8 cellular contexts compared by ENCODE assay signal in the genomic region with DNA sequence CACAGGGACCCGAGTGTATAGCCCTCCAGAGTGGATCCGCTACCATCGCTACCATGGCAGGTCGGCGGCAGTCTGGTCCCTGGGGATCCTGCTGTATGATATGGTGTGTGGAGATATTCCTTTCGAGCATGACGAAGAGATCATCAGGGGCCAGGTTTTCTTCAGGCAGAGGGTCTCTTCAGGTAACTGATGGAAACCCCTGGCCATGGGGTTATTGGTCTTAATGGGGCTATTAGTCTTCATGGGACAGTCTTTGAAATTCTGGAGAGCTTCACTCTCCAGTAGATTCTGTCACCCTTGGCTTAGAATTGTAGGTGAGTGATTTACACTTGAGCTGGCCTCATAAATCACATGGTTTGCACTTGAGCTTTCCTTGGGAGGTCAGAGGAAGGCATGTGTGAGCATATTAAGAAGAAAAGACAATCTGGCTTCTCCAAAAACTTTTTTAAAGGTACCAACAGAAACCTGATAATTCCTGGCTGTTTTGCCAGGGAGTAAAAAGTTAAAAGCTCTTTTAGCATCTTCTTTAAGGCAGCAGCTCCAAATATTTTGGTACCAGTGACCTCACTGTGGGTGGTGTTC. TPM values are rescaled to one million over a fixed set of nuclear protein-coding genes. Genes with fewer than 3 reads are reported as not detected.
DNase-seq lines count a peak whose midpoint lies in the region; ATAC-seq, FAIRE-seq and TF ChIP-seq lines count a peak whose summit lies in the region.

No MANE protein-coding gene starts in this region.

- H3K36me3 Mint-ChIP-seq in activated T-cell treated with anti-CD3 and anti-CD28 coated beads, Interleukin-2, amount 50 U/mL, for 4 hours (ENCODE audit: insufficient read depth) = peaks cover 44% of the 10 kb centered on the region

- peaks cover 46% of the 10 kb centered on the region for H3K36me3 ChIP-seq in mesodermal cell (ENCODE audit: control insufficient read depth, insufficient read depth, low read length)
- H3K36me3 ChIP-seq in transverse colon = peaks cover 0 to 27% (median 15%) of the 10 kb centered on the region in 4 donors

- no peak for ATAC-seq in activated T-cell treated with anti-CD3 and anti-CD28 coated beads, Interleukin-2, amount 50 U/mL, for 4 hours
- no peak for ATAC-seq in omental fat pad (ENCODE audit: low FRiP score)
- no peak for ATAC-seq in GM19328 (IDR thresholded peaks at IDR 0.05; ENCODE audit: unreplicated experiment)

- TF ChIP-seq EP300 in transverse colon (IDR thresholded peaks at IDR 0.05; ENCODE audit: low read depth) = no peak

- H3K4me3 ChIP-seq in mesodermal cell (ENCODE audit: extremely low read depth, insufficient read depth, low read length, poor library complexity, severe bottlenecking) (peak overlapping the region; percentile 99), transverse colon (peak overlapping the region in 1 of 4 donors; percentile 92)

- 90 to 98% methylated on average over 4 to 5 of the region's 7 CpGs for WGBS in mesodermal cell (ENCODE audit: insufficient coverage in 2 of 2), 2 experiments
- WGBS in transverse colon (ENCODE audit: low coverage in 1 of 2), 2 donors = 83% methylated on average over 7 of the region's 7 CpGs; no CpG with 5 or more reads in 1 of the 2 donors

- no peaks in the 10 kb centered on the region for H3K27me3 ChIP-seq in transverse colon

- no peaks in the 10 kb centered on the region for H3K27me3 Mint-ChIP-seq in activated T-cell treated with anti-CD3 and anti-CD28 coated beads, Interleukin-2, amount 50 U/mL, for 4 hours (ENCODE audit: low read depth)

- DNase-seq in activated T-cell treated with anti-CD3 and anti-CD28 coated beads, Interleukin-2, amount 50 U/mL, for 4 hours = no peak
- DNase-seq in activated T-cell treated with anti-CD3 and anti-CD28 coated beads, Interleukin-2, amount 50 U/mL, for 1 hour = no peak
- DNase-seq in transverse colon = no peak
- no peak for DNase-seq in GM12891 (ENCODE audit: insufficient read length, low spot score)
- DNase-seq in omental fat pad (ENCODE audit: low spot score) = no peak

- peaks cover 78% of the 10 kb centered on the region for H3K4me1 Mint-ChIP-seq in activated T-cell treated with anti-CD3 and anti-CD28 coated beads, Interleukin-2, amount 50 U/mL, for 4 hours (ENCODE audit: low read depth)

- in situ Hi-C loops in transverse colon (cut with MboI; ENCODE audit: low pct_ligation_motif_present in 1 of 4, low pct_unique_long_range_greater_than_20kb in 1 of 4, low sequenced_read_pairs in 3 of 4) = loop anchor here (5.0 kb wide), 1 partner anchor 121 kb away; no protein-coding TSS in a partner anchor

- TF ChIP-seq CTCF in transverse colon (IDR thresholded peaks at IDR 0.05) (no peak), omental fat pad (IDR thresholded peaks at IDR 0.05) (no peak)

- peaks cover 19% of the 10 kb centered on the region for H3K4me1 ChIP-seq in mesodermal cell (ENCODE audit: control insufficient read depth, insufficient read depth, low read length, poor library complexity, severe bottlenecking)
- H3K4me1 ChIP-seq in transverse colon = peaks cover 14 to 51% (median 22%) of the 10 kb centered on the region in 4 donors

- H3K9me3 Mint-ChIP-seq in activated T-cell treated with anti-CD3 and anti-CD28 coated beads, Interleukin-2, amount 50 U/mL, for 4 hours = no peaks in the 10 kb centered on the region

- peak overlapping the region; percentile 90 for H3K4me3 Mint-ChIP-seq in activated T-cell treated with anti-CD3 and anti-CD28 coated beads, Interleukin-2, amount 50 U/mL, for 4 hours

- no peaks in the 10 kb centered on the region for H3K9me3 ChIP-seq in mesodermal cell (ENCODE audit: control insufficient read depth, low read length)
- no peaks in the 10 kb centered on the region for H3K9me3 ChIP-seq in transverse colon

- intact Hi-C loops in transverse colon (cut with DNase I; ENCODE audit: low total_unique reads) = loop anchor here (5.0 kb wide), 1 partner anchor 41 kb away; no protein-coding TSS in a partner anchor

- no peak for FAIRE-seq in GM12891 (lab: Jason Lieb, UNC)

- TF ChIP-seq POLR2A in transverse colon (IDR thresholded peaks at IDR 0.05) = no peak
- no peak for TF ChIP-seq POLR2A in GM12891 (IDR thresholded peaks at IDR 0.05; ENCODE audit: low read depth, low read length)

- H3K27ac ChIP-seq in angular gyrus (ENCODE audit: low read depth, low read length) (peak overlapping the region; percentile 90), mesodermal cell (ENCODE audit: low read depth, low read length, severe bottlenecking) (no peak overlapping the region), transverse colon (peak overlapping the region; percentile 96 to 98 (median 96))

TF ChIP-seq in GM12891, 5 proteins besides CTCF, POLR2A, EP300 and RAD21:
- TF ChIP-seq POLR2AphosphoS5 (IDR thresholded peaks at IDR 0.05; ENCODE audit: low read depth, low read length) = no peak

RNA-seq across cellular contexts. Expression of gene PIM1, which starts 3.1 kb away (rescaled TPM):
- total RNA-seq in activated T-cell treated with anti-CD3 and anti-CD28 coated beads, Interleukin-2, amount 50 U/mL, for 4 hours = 10 to 100 TPM; 59.6 to 72.8 (median 60.1) TPM
- 44.5 TPM for polyA plus RNA-seq in mesodermal cell (2013, experiment 1 of 2)
- polyA plus RNA-seq in mesodermal cell (2013, experiment 2 of 2) = 33.2 TPM
- total RNA-seq in transverse colon (100 to 1,000 TPM in 1 of 4 donors, 10 to 100 TPM in 2, 1 to 10 TPM in 1; 6.8 to 102 (median 24.0) TPM), omental fat pad (100 to 1,000 TPM in 2 of 4 donors, 10 to 100 TPM in 2; 37.5 to 291 (median 130) TPM)
- 8.5 TPM for polyA plus RNA-seq in GM12891 (2012; ENCODE audit: low read depth, missing spikeins)
